5 cellular contexts compared by ENCODE assay signal in genomic region chr2:210177115-210177514, GRCh38. TPM values are rescaled to one million over a fixed set of nuclear protein-coding genes. Genes with fewer than 3 reads are reported as not detected.
"Had no signal": no experiment of that assay in that cellular context is flagged by ENCODE, and none has a peak within 500 bp of the region (broad histone marks: within the 10 kb centered on the region; RNA-seq: fewer than 3 reads in every experiment).

No MANE protein-coding gene starts in this region.

RNA-seq across cellular contexts. Expression of gene ACADL, which starts 48.1 kb away (rescaled TPM):
- total RNA-seq: M059J; SJSA1; T-cell; T-helper 1 cell treated with Interleukin-12 subunit alpha and Interleukin-12 subunit beta and Interleukin-4 antibody, amounts not matched to agents 30 ng/mL and 1 ng/mL, for 36 hours had no signal
- polyA plus RNA-seq: SK-N-SH had no signal
